Comparison of ENCODE assay signal across 8 cellular contexts in genomic region chr9:111524731-111525055, GRCh38. TPM values are rescaled to one million over a fixed set of nuclear protein-coding genes. Genes with fewer than 3 reads are reported as not detected.
A peak's percentile ranks its signal among the peaks of the same experiment; 100 is the strongest.
DNase-seq lines count a peak whose midpoint lies in the region; TF ChIP-seq lines count a peak whose summit lies in the region.

No MANE protein-coding gene starts in this region.

- no peak for TF ChIP-seq RAD21 in liver (IDR thresholded peaks at IDR 0.05)

- H3K9me3 ChIP-seq in ascending aorta (peaks cover 5 to 13% of the 10 kb centered on the region in 2 donors), liver (ENCODE audit: control insufficient read depth in 4 of 4, low read length in 3 of 4) (peaks cover 0 to 14% (median 4%) of the 10 kb centered on the region in 4 donors)

- H3K27me3 ChIP-seq in ascending aorta (no peaks in the 10 kb centered on the region), liver (ENCODE audit: control insufficient read depth in 4 of 4, insufficient read depth in 4 of 4, low read length in 3 of 4) (no peaks in the 10 kb centered on the region)

- H3K27ac ChIP-seq in ascending aorta: no peak overlapping the region
- H3K27ac ChIP-seq in liver (ENCODE audit: low read depth in 1 of 2, low read length in 2 of 2): no peak overlapping the region
- peak overlapping the region; percentile 96 for H3K27ac ChIP-seq in temporal lobe (ENCODE audit: low read depth, low read length)

- H3K9ac ChIP-seq in liver (ENCODE audit: low read depth in 1 of 2, low read length in 2 of 2): no peak overlapping the region

- H3K27ac Mint-ChIP-seq in T-helper 1 cell treated with Interleukin-12 subunit alpha and Interleukin-12 subunit beta and Interleukin-4 antibody, amounts not matched to agents 30 μg/mL and 1 μg/mL, for 36 hours: peak overlapping the region; percentile 70

- H3K36me3 ChIP-seq in ascending aorta (peaks cover 4 to 28% of the 10 kb centered on the region in 2 donors), liver (ENCODE audit: control insufficient read depth in 4 of 4, insufficient read depth in 3 of 4, low read depth in 1 of 4, low read length in 3 of 4) (no peaks in the 10 kb centered on the region)

- DNase-seq in T-helper 1 cell (no peak), ascending aorta (ENCODE audit: low spot score in 2 of 2) (no peak), MV-4-11 (lab: John Stamatoyannopoulos, UW) (no peak), DMS79 treated with DMSO at 0.1 percent for 48 hours (lab: John Stamatoyannopoulos, UW) (no peak), NCI-H1092 (lab: John Stamatoyannopoulos, UW) (no peak)

- H3K27me3 Mint-ChIP-seq in T-helper 1 cell treated with Interleukin-12 subunit alpha and Interleukin-12 subunit beta and Interleukin-4 antibody, amounts not matched to agents 30 μg/mL and 1 μg/mL, for 36 hours (ENCODE audit: low read depth): no peaks in the 10 kb centered on the region

- H3K4me1 Mint-ChIP-seq in T-helper 1 cell treated with Interleukin-12 subunit alpha and Interleukin-12 subunit beta and Interleukin-4 antibody, amounts not matched to agents 30 μg/mL and 1 μg/mL, for 36 hours (ENCODE audit: low read depth): peaks cover 18% of the 10 kb centered on the region

- intact Hi-C loops in ascending aorta (cut with DNase I): no loop called here

- 39% methylated on average over 7 of the region's 7 CpGs for WGBS in liver

- TF ChIP-seq CTCF in ascending aorta (IDR thresholded peaks at IDR 0.05): no peak
- TF ChIP-seq CTCF in liver (IDR thresholded peaks at IDR 0.05; ENCODE audit: low read depth, low read length, missing input control): no peak

- peaks cover 8% of the 10 kb centered on the region for H3K36me3 Mint-ChIP-seq in T-helper 1 cell treated with Interleukin-12 subunit alpha and Interleukin-12 subunit beta and Interleukin-4 antibody, amounts not matched to agents 30 μg/mL and 1 μg/mL, for 36 hours (ENCODE audit: low read depth)

- peak overlapping the region; percentile 87 for H3K4me3 Mint-ChIP-seq in T-helper 1 cell treated with Interleukin-12 subunit alpha and Interleukin-12 subunit beta and Interleukin-4 antibody, amounts not matched to agents 30 μg/mL and 1 μg/mL, for 36 hours

- no peaks in the 10 kb centered on the region for H3K4me1 ChIP-seq in ascending aorta
- H3K4me1 ChIP-seq in liver (ENCODE audit: control insufficient read depth in 4 of 4, insufficient read depth in 4 of 4, low read length in 3 of 4): peaks cover 3 to 14% (median 9%) of the 10 kb centered on the region in 4 donors

- H3K4me3 ChIP-seq in ascending aorta (peak overlapping the region; percentile 78 to 92), liver (ENCODE audit: low read depth in 1 of 3, low read length in 3 of 3) (peak overlapping the region; percentile 51 to 71 (median 68))

- peaks cover 4% of the 10 kb centered on the region for H3K9me3 Mint-ChIP-seq in T-helper 1 cell treated with Interleukin-12 subunit alpha and Interleukin-12 subunit beta and Interleukin-4 antibody, amounts not matched to agents 30 μg/mL and 1 μg/mL, for 36 hours

TF ChIP-seq in liver, 16 proteins besides CTCF, POLR2A, EP300 and RAD21:
- TF ChIP-seq FOXA1 (IDR thresholded peaks at IDR 0.05): no peak
- TF ChIP-seq EGR1 (IDR thresholded peaks at IDR 0.05; ENCODE audit: low read depth in 2 of 2): no peak
- TF ChIP-seq RXRA (IDR thresholded peaks at IDR 0.05): no peak
- TF ChIP-seq FOXA2 (IDR thresholded peaks at IDR 0.05): no peak
- no peak for TF ChIP-seq NR2F2 (IDR thresholded peaks at IDR 0.05)
- TF ChIP-seq TAF1 (conservative IDR thresholded peaks at IDR 0.05): no peak
- TF ChIP-seq REST (IDR thresholded peaks at IDR 0.05): no peak
- TF ChIP-seq JUND (IDR thresholded peaks at IDR 0.05): no peak
- TF ChIP-seq YY1 (IDR thresholded peaks at IDR 0.05): no peak
- no peak for TF ChIP-seq ZBTB33 (IDR thresholded peaks at IDR 0.05)
- TF ChIP-seq SP1 (IDR thresholded peaks at IDR 0.05): no peak
- no peak for TF ChIP-seq MAX (IDR thresholded peaks at IDR 0.05)
- no peak for TF ChIP-seq GABPA (IDR thresholded peaks at IDR 0.05 in 1 of 2, conservative IDR thresholded peaks at IDR 0.05 in 1 of 2)
- TF ChIP-seq ATF3 (IDR thresholded peaks at IDR 0.05): no peak
- no peak for TF ChIP-seq HNF4A (conservative IDR thresholded peaks at IDR 0.05)
- TF ChIP-seq HNF4G (IDR thresholded peaks at IDR 0.05): no peak

RNA-seq across cellular contexts. Expression of gene ZNF483, which starts 0.3 kb away (rescaled TPM):
- total RNA-seq in ascending aorta (3.1 TPM), liver (1 to 10 TPM in 1 of 2 donors, under 1 TPM in 1; 0.84 to 2.5 TPM), temporal lobe (28.8 TPM)
- polyA plus RNA-seq in liver: under 1 TPM; 0.03 to 0.46 TPM

RNA-seq across cellular contexts. Expression of gene ECPAS, which starts 40.5 kb away (rescaled TPM):
- total RNA-seq in ascending aorta (32.6 TPM), liver (10 to 100 TPM; 32.2 to 60.8 TPM), temporal lobe (76.7 TPM)
- polyA plus RNA-seq in liver: 10 to 100 TPM; 14.7 to 20.3 TPM
